Comparison of ENCODE assay signal across 14 cellular contexts in the genomic region with DNA sequence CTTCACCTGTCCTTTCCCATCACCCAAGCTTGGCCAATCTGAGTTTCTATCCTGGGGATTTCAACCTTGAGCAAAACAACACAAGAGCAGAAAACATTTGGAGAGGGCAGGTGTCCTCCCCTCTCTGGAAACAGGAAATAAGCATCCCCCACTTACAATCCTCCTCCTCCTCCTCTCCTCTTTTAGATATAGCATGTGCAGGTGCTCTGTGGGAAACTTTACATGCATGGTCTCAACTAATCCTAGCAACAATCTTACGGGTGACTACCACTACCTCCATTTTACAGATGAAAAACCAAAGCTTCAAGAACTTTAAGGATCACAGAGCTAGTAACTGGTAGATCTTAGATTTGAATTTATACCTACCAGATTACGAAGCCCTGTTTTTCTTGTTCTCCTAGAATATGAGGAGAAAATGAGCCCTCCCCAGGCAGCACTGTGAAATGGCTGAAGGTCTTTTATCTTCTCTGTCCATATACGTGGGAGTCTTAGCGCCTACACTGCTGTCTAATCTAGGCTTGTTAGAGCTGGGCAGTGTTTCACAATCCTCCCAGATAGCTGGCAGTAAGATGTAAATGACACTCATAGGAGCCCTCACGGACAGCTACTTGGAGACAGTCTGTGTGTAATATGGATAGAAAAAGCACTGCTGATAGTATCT.
A peak's percentile ranks its signal among the peaks of the same experiment; 100 is the strongest.
DNase-seq lines count a peak whose midpoint lies in the region; ATAC-seq and TF ChIP-seq lines count a peak whose summit lies in the region.
"Had no signal": no experiment of that assay in that cellular context is flagged by ENCODE, and none has a peak within 500 bp of the region (broad histone marks: within the 10 kb centered on the region; RNA-seq: fewer than 3 reads in every experiment).

No MANE protein-coding gene starts in this region.

- H3K4me1 ChIP-seq in right lobe of liver (no peaks in the 10 kb centered on the region), stomach (peaks cover 6 to 13% (median 9%) of the 10 kb centered on the region in 4 donors)
- H3K4me1 ChIP-seq: pancreas had no signal

- intact Hi-C loops in right lobe of liver (cut with DNase I), result no loop called here
- intact Hi-C loops in stomach (cut with DNase I; ENCODE audit: low total_unique reads), result no loop called here

- TF ChIP-seq POLR2A in right lobe of liver (IDR thresholded peaks at IDR 0.05) (no peak), stomach (IDR thresholded peaks at IDR 0.05) (no peak)

- H3K27me3 ChIP-seq in right lobe of liver, result no peaks in the 10 kb centered on the region
- H3K27me3 ChIP-seq in stomach, result no peaks in the 10 kb centered on the region
- H3K27me3 ChIP-seq: pancreas had no signal

- ATAC-seq in right lobe of liver, result peak; percentile 11 to 75 (median 49)
- no peak for ATAC-seq in HG02678 (IDR thresholded peaks at IDR 0.05; ENCODE audit: unreplicated experiment)
- ATAC-seq in HG03139 (IDR thresholded peaks at IDR 0.05; ENCODE audit: unreplicated experiment), result no peak

- peak; percentile 85 for DNase-seq in CD1c-positive myeloid dendritic cell (ENCODE audit: extremely low spot score)
- DNase-seq in MV-4-11 (lab: John Stamatoyannopoulos, UW), result peak; percentile 89
- peak; percentile 90 for DNase-seq in amniotic epithelial cell (ENCODE audit: low read depth)
- no peak for DNase-seq in right lobe of liver
- DNase-seq in stomach, result no peak
- no peak for DNase-seq in cortex of kidney (lab: John Stamatoyannopoulos, UW)
- DNase-seq: activated CD4-positive, CD25-positive, alpha-beta regulatory T cell treated with anti-CD3 and anti-CD28 coated beads, Interleukin-2, amount 50 U/mL, for 72 hours; hippocampal formation; mesendoderm; pancreas; SHP77 had no signal

- H3K36me3 ChIP-seq in right lobe of liver (no peaks in the 10 kb centered on the region), stomach (no peaks in the 10 kb centered on the region)
- H3K36me3 ChIP-seq: pancreas had no signal

- no peak for TF ChIP-seq EP300 in stomach (IDR thresholded peaks at IDR 0.05)

- H3K27ac ChIP-seq in right lobe of liver, result no peak overlapping the region
- no peak overlapping the region for H3K27ac ChIP-seq in stomach
- H3K27ac ChIP-seq: C4-2B, pancreas had no signal

- TF ChIP-seq CTCF in right lobe of liver (IDR thresholded peaks at IDR 0.05) (no peak), stomach (IDR thresholded peaks at IDR 0.05) (no peak)

- H3K4me3 ChIP-seq in right lobe of liver (no peak overlapping the region), stomach (no peak overlapping the region)
- H3K4me3 ChIP-seq: pancreas had no signal

- WGBS in right lobe of liver (ENCODE audit: insufficient coverage, low coverage, low lambda C conversion rate, missing lambda C conversion rate), result 45% methylated on average over 5 of the region's 5 CpGs
- 66 to 69% (median 66%) methylated on average over 5 of the region's 5 CpGs for WGBS in stomach, 5 donors

- H3K9me3 ChIP-seq in right lobe of liver (no peaks in the 10 kb centered on the region), stomach (no peaks in the 10 kb centered on the region)
- H3K9me3 ChIP-seq: pancreas had no signal

Comparison
In these comparisons a context has a peak if more than half of its experiments do, and no peak if none do; other contexts are left out.
1. DNase-seq: peak in CD1c-positive myeloid dendritic cell (single experiment), MV-4-11 (single experiment) and amniotic epithelial cell (single experiment); none in right lobe of liver (0 of 3), stomach (single experiment) and cortex of kidney (single experiment).
2. ATAC-seq: peak in right lobe of liver (4 of 4); none in HG02678 (single experiment) and HG03139 (single experiment).